ENCODE assay signal across 15 cellular contexts in the genomic region with DNA sequence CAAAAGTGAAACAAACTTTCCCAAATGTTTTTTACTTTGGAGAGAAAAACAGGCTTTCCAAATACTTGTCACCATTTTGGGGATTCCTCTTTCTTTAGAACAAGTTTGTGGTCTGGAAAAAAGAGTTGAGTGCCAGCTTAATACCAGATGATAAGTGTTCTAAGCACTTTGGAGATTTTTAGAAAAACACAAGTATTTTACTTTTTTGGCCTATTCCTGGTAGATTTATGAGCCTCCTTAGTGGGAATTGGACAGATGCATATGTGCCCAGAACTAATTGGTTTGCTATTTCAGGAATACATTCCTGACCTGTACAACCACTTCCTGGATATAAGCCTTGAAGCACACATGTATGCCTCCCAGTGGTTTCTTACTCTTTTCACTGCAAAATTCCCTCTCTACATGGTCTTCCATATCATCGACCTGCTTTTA. TPM values are rescaled to one million over a fixed set of nuclear protein-coding genes. Genes with fewer than 3 reads are reported as not detected.
DNase-seq lines count a peak whose midpoint lies in the region; ATAC-seq and TF ChIP-seq lines count a peak whose summit lies in the region.
"Had no signal": no experiment of that assay in that cellular context is flagged by ENCODE, and none has a peak within 500 bp of the region (broad histone marks: within the 10 kb centered on the region; RNA-seq: fewer than 3 reads in every experiment).

No MANE protein-coding gene starts in this region.

- H3K9me3 ChIP-seq in HUES6 (ENCODE audit: control insufficient read depth, insufficient read depth, low read depth, low read length) = no peaks in the 10 kb centered on the region
- no peaks in the 10 kb centered on the region for H3K9me3 ChIP-seq in esophagus muscularis mucosa
- no peaks in the 10 kb centered on the region for H3K9me3 ChIP-seq in osteoblast (ENCODE audit: low read depth, low read length)
- H3K9me3 ChIP-seq: gastrocnemius medialis, mucosa of descending colon had no signal

- H3K4me3 ChIP-seq in AG04449 (ENCODE audit: low read depth, low read length) (no peak overlapping the region), HUES6 (ENCODE audit: low read depth, low read length) (no peak overlapping the region), esophagus muscularis mucosa (peak overlapping the region in 1 of 4 donors; percentile 8), osteoblast (ENCODE audit: insufficient read depth, low read length) (peak overlapping the region; percentile 54)
- H3K4me3 ChIP-seq: gastrocnemius medialis, mucosa of descending colon had no signal

- H3K27me3 ChIP-seq in HUES6 (ENCODE audit: control insufficient read depth, insufficient read depth, low read length) = no peaks in the 10 kb centered on the region
- H3K27me3 ChIP-seq in esophagus muscularis mucosa = no peaks in the 10 kb centered on the region
- H3K27me3 ChIP-seq in osteoblast (ENCODE audit: insufficient read depth, low read length) = no peaks in the 10 kb centered on the region
- H3K27me3 ChIP-seq: gastrocnemius medialis had no signal

- no peaks in the 10 kb centered on the region for H3K79me2 ChIP-seq in osteoblast (ENCODE audit: insufficient read depth, low read length)

- DNase-seq in AG04449 (ENCODE audit: low read depth, low spot score) = peak; percentile 93
- DNase-seq in esophagus muscularis mucosa (ENCODE audit: extremely low spot score) = no peak
- DNase-seq in osteoblast (ENCODE audit: insufficient read length, low spot score, missing footprints) = no peak
- DNase-seq in mesothelial cell of epicardium (ENCODE audit: low spot score in 2 of 2, unreplicated experiment in 2 of 2) = no peak
- DNase-seq in ecto neural progenitor cell (ENCODE audit: low spot score) = no peak
- no peak for DNase-seq in T-helper 9 cell
- DNase-seq: activated CD4-positive, alpha-beta T cell treated with anti-CD3 and anti-CD28 coated beads, Interleukin-2, amount 10 ng/mL, durations not matched to agents 7 days and 5 days; activated naive CD4-positive, alpha-beta T cell treated with anti-CD3 and anti-CD28 coated beads, Interleukin-2, amount 50 U/mL, for 16 hours; gastrocnemius medialis; mucosa of descending colon; stimulated activated CD4-positive, alpha-beta T cell treated with anti-CD3 and anti-CD28 coated beads, Interleukin-2, amount 100 ng/mL, for 24 hours; trophoblast cell had no signal

- H3K27me3 Mint-ChIP-seq in mesothelial cell of epicardium (ENCODE audit: low read depth) = no peaks in the 10 kb centered on the region
- H3K27me3 Mint-ChIP-seq: activated CD4-positive, alpha-beta T cell treated with anti-CD3 and anti-CD28 coated beads, Interleukin-2, amount 10 ng/mL, durations not matched to agents 7 days and 5 days had no signal

- intact Hi-C loops in esophagus muscularis mucosa (cut with DNase I) = no loop called here

- H3K36me3 Mint-ChIP-seq in mesothelial cell of epicardium = peaks cover 21% of the 10 kb centered on the region

- no peak overlapping the region for H3K27ac Mint-ChIP-seq in mesothelial cell of epicardium
- H3K27ac Mint-ChIP-seq: activated CD4-positive, alpha-beta T cell treated with anti-CD3 and anti-CD28 coated beads, Interleukin-2, amount 10 ng/mL, durations not matched to agents 7 days and 5 days; CD14-positive monocyte had no signal

- no peak overlapping the region for H2AFZ ChIP-seq in osteoblast (ENCODE audit: low read length)

- H3K4me3 Mint-ChIP-seq in mesothelial cell of epicardium = no peak overlapping the region
- H3K4me3 Mint-ChIP-seq: activated CD4-positive, alpha-beta T cell treated with anti-CD3 and anti-CD28 coated beads, Interleukin-2, amount 10 ng/mL, durations not matched to agents 7 days and 5 days; CD14-positive monocyte had no signal

- no peaks in the 10 kb centered on the region for H4K20me1 ChIP-seq in osteoblast (ENCODE audit: insufficient read depth, low read length)

- H3K4me2 ChIP-seq in osteoblast (ENCODE audit: insufficient read depth, low read length) = peak overlapping the region; percentile 81

- no peak for TF ChIP-seq POLR2A in esophagus muscularis mucosa (IDR thresholded peaks at IDR 0.05; ENCODE audit: low read depth)

- H3K9ac ChIP-seq in HUES6 (ENCODE audit: low read length) = no peak overlapping the region

- WGBS in esophagus muscularis mucosa = 86% methylated on average over 1 of the region's 1 CpG

- POLR2A ChIA-PET in AG04449 (lab: Yijun Ruan, JAX) = no interaction called here

- H3K4me1 Mint-ChIP-seq in mesothelial cell of epicardium = peaks cover 18% of the 10 kb centered on the region
- H3K4me1 Mint-ChIP-seq: activated CD4-positive, alpha-beta T cell treated with anti-CD3 and anti-CD28 coated beads, Interleukin-2, amount 10 ng/mL, durations not matched to agents 7 days and 5 days; CD14-positive monocyte had no signal

- peaks cover 38% of the 10 kb centered on the region for H3K36me3 ChIP-seq in HUES6 (ENCODE audit: control insufficient read depth, insufficient read depth, low read length)
- H3K36me3 ChIP-seq in esophagus muscularis mucosa = peaks cover 11 to 88% (median 52%) of the 10 kb centered on the region in 4 donors
- H3K36me3 ChIP-seq in osteoblast (ENCODE audit: insufficient read depth, low read length) = peaks cover 10% of the 10 kb centered on the region

- H3K27ac ChIP-seq in HUES6 (ENCODE audit: low read depth, low read length) = peak overlapping the region; percentile 11
- H3K27ac ChIP-seq in esophagus muscularis mucosa (replicated peaks in 1 of 4) = peak overlapping the region; percentile 7 to 59 (median 32)
- H3K27ac ChIP-seq in osteoblast (ENCODE audit: low read depth, low read length) = peak overlapping the region; percentile 55

- no peak for ATAC-seq in HG02870 (IDR thresholded peaks at IDR 0.05; ENCODE audit: unreplicated experiment)
- ATAC-seq: mucosa of descending colon had no signal

- CTCF ChIA-PET in AG04449 (lab: Yijun Ruan, JAX) = interaction anchor here (1.0 to 13.9 kb wide), 4 partner anchors 8 to 279 kb away, joined by 3 to 288 read pairs (median 8); a partner anchor contains a TSS

- no peak for TF ChIP-seq EP300 in esophagus muscularis mucosa (IDR thresholded peaks at IDR 0.05)

- TF ChIP-seq CTCF in AG04449 (IDR thresholded peaks at IDR 0.05; ENCODE audit: insufficient read depth, low read length, missing control alignments) (no peak), esophagus muscularis mucosa (IDR thresholded peaks at IDR 0.05) (no peak), osteoblast (IDR thresholded peaks at IDR 0.05; ENCODE audit: extremely low read depth, low read depth, low read length) (peak; percentile 7), mesothelial cell of epicardium (IDR thresholded peaks at IDR 0.05; ENCODE audit: unreplicated experiment) (no peak)

- no peaks in the 10 kb centered on the region for H3K9me3 Mint-ChIP-seq in mesothelial cell of epicardium
- H3K9me3 Mint-ChIP-seq: activated CD4-positive, alpha-beta T cell treated with anti-CD3 and anti-CD28 coated beads, Interleukin-2, amount 10 ng/mL, durations not matched to agents 7 days and 5 days; CD14-positive monocyte had no signal

- H3K4me1 ChIP-seq in HUES6 (ENCODE audit: control insufficient read depth, insufficient read depth, low read length) (peaks cover 46% of the 10 kb centered on the region), esophagus muscularis mucosa (peaks cover 4 to 21% (median 14%) of the 10 kb centered on the region in 4 donors), osteoblast (ENCODE audit: insufficient read depth, low read length) (peaks cover 23% of the 10 kb centered on the region)
- H3K4me1 ChIP-seq: gastrocnemius medialis had no signal

RNA-seq across cellular contexts. Expression of a gene that starts 40.5 kb away (rescaled TPM):
- total RNA-seq in esophagus muscularis mucosa (1 to 10 TPM in 1 of 4 donors, under 1 TPM in 2, not detected in 1; 0.33 to 1.1 (median 0.52) TPM), osteoblast (1.4 and 2.7 TPM in 2 replicates), mesothelial cell of epicardium (2.9 to 3.8 TPM (median 3.7 TPM) in 3 replicates)
